18 cellular contexts compared by ENCODE assay signal in the genomic region with DNA sequence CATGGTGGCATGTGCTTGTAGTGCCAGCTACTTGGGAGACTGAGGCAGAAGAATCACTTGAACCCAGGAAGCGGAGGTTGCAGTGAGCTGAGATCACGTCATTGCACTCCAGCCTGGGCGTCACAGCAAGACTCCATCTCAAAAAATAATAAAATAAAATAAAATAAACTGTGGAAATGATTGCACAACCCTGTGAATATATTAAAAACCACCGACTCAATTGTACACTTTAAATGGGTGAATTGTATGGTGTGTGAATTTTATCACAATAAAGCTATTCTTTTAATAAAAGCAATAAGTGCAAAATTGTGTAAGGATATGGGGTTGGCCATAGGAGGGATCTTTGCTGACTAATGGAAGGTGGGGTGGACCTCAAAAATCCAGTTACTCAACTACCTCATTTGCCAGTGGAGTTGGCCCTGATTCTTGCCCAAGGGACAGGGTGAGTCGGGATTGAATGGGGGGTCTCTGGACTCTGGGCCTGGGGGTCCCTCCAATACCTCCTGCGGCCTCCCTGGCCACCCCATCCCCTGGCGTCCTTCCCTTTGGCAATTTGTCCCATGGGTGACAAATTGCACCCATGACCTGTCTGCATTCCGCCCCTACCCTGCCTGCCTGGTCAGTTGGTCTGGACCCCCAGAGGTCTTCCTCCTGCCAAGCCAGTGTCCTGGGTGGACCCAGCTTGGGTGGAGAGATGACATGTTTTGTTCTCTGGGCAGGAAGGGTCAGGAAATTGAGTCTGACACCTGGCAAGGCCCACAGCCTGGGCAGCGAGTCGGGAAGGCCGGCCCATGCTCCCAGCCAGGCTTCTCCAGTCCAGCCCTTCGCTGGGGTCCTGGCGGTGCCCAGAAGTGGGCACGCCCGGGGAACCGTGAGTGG.
DNase-seq lines count a peak whose midpoint lies in the region; TF ChIP-seq lines count a peak whose summit lies in the region.
"Had no signal": no experiment of that assay in that cellular context is flagged by ENCODE, and none has a peak within 500 bp of the region (broad histone marks: within the 10 kb centered on the region; RNA-seq: fewer than 3 reads in every experiment).

No MANE protein-coding gene starts in this region.

- H3K9ac ChIP-seq in GM23248 = no peak overlapping the region
- H3K9ac ChIP-seq in mammary epithelial cell (ENCODE audit: insufficient read depth, low read length) = no peak overlapping the region
- H3K9ac ChIP-seq: BLaER1 had no signal

- 0 out of 2 replicates have a peak, but pooled peaks cover 4% of the 10 kb centered on the region for H3F3A ChIP-seq in GM23248 (ENCODE audit: insufficient read depth)

- no peaks in the 10 kb centered on the region for H3K9me2 ChIP-seq in GM23248 (ENCODE audit: insufficient read depth)

- no peak overlapping the region for H2AFZ ChIP-seq in GM23248
- no peak overlapping the region for H2AFZ ChIP-seq in mammary epithelial cell (ENCODE audit: low read depth, low read length)

- no peak overlapping the region for H3K4me3 Mint-ChIP-seq in osteocyte (ENCODE audit: unreplicated experiment)
- H3K4me3 Mint-ChIP-seq: CD8-positive, alpha-beta T cell had no signal

- peaks cover 2% of the 10 kb centered on the region for H3K36me3 Mint-ChIP-seq in osteocyte (ENCODE audit: unreplicated experiment)
- H3K36me3 Mint-ChIP-seq: CD8-positive, alpha-beta T cell had no signal

- H3K4me1 ChIP-seq in GM23248 (ENCODE audit: insufficient read depth) (no peaks in the 10 kb centered on the region), mammary epithelial cell (ENCODE audit: insufficient read depth, low read length) (no peaks in the 10 kb centered on the region)
- H3K4me1 ChIP-seq: A549 had no signal

- CTCF ChIA-PET in mammary epithelial cell (lab: Charles Lee; ENCODE audit: low non-redundant PET) = no interaction called here

- H3K27me3 ChIP-seq in GM23248 (replicated peaks; ENCODE audit: insufficient read depth) = no peaks in the 10 kb centered on the region
- H3K27me3 ChIP-seq in mammary epithelial cell (ENCODE audit: insufficient read depth, low read length) = no peaks in the 10 kb centered on the region
- H3K27me3 ChIP-seq: BLaER1 had no signal

- H3K4me3 ChIP-seq in GM23248 (no peak overlapping the region), mammary epithelial cell (replicated peaks in 1 of 3; ENCODE audit: insufficient read depth in 1 of 3, low read depth in 2 of 3, low read length in 3 of 3) (no peak overlapping the region), fibroblast of mammary gland (ENCODE audit: control insufficient read depth, low read depth, low read length) (no peak overlapping the region)
- H3K4me3 ChIP-seq: A549, BLaER1 had no signal

- no peaks in the 10 kb centered on the region for H4K20me1 ChIP-seq in GM23248 (ENCODE audit: insufficient read depth)
- H4K20me1 ChIP-seq in mammary epithelial cell (ENCODE audit: insufficient read depth, low read length) = no peaks in the 10 kb centered on the region
- H4K20me1 ChIP-seq: BLaER1 had no signal

- H3K27me3 Mint-ChIP-seq in osteocyte (ENCODE audit: unreplicated experiment) = peaks cover under 1% of the 10 kb centered on the region

- intact Hi-C loops in mammary epithelial cell (cut with micrococcal nuclease) = no loop called here

- no peak overlapping the region for H3K27ac ChIP-seq in GM23248
- no peak overlapping the region for H3K27ac ChIP-seq in mammary epithelial cell (ENCODE audit: insufficient read depth, low read depth, low read length)
- H3K27ac ChIP-seq: A549, BLaER1 had no signal

- peaks cover 16% of the 10 kb centered on the region for H3K9me3 Mint-ChIP-seq in osteocyte (ENCODE audit: unreplicated experiment)

- H3K4me1 Mint-ChIP-seq in osteocyte (ENCODE audit: unreplicated experiment) = peaks cover under 1% of the 10 kb centered on the region

- H3K27ac Mint-ChIP-seq in osteocyte (ENCODE audit: unreplicated experiment) = no peak overlapping the region
- H3K27ac Mint-ChIP-seq: CD8-positive, alpha-beta T cell had no signal

- no peak overlapping the region for H3K4me2 ChIP-seq in GM23248 (ENCODE audit: unreplicated experiment)
- H3K4me2 ChIP-seq in mammary epithelial cell (ENCODE audit: insufficient read depth, low read depth, low read length) = no peak overlapping the region
- H3K4me2 ChIP-seq: A549, BLaER1 had no signal

- H3K79me2 ChIP-seq in GM23248 (ENCODE audit: insufficient read depth) = no peaks in the 10 kb centered on the region
- H3K79me2 ChIP-seq in mammary epithelial cell (ENCODE audit: insufficient read depth, low read length) = no peaks in the 10 kb centered on the region

- H3K36me3 ChIP-seq in GM23248 (ENCODE audit: low read depth) (no peaks in the 10 kb centered on the region), mammary epithelial cell (ENCODE audit: insufficient read depth, low read length) (no peaks in the 10 kb centered on the region)
- H3K36me3 ChIP-seq: BLaER1 had no signal

- no TSS peak for BruUV-seq in mammary epithelial cell (replicated peaks; lab: Mats Ljungman, UMichigan)

- H3K9me3 ChIP-seq in GM23248 (ENCODE audit: low read depth) (no peaks in the 10 kb centered on the region), mammary epithelial cell (replicated peaks; ENCODE audit: insufficient read depth, low read length) (peaks cover 8% of the 10 kb centered on the region)

- DNase-seq in GM23248 (peak; percentile 54), mammary epithelial cell (peak; percentile 34), fibroblast of mammary gland (ENCODE audit: low read depth) (peak; percentile 12), osteocyte (ENCODE audit: extremely low spot score, unreplicated experiment) (peak; percentile 83), HK-2 (ENCODE audit: unreplicated experiment) (no peak), superior temporal gyrus (ENCODE audit: extremely low spot score) (no peak), NCI-H1436 treated with DMSO at 0.1 percent for 48 hours (lab: John Stamatoyannopoulos, UW) (no peak), CD1c-positive myeloid dendritic cell (ENCODE audit: extremely low spot score) (no peak)
- DNase-seq: CD8-positive, alpha-beta T cell; NCI-H1417 treated with DMSO at 0.1 percent for 48 hours; NCI-H1930; NCI-H345; NCI-H524 treated with DMSO at 0.1 percent for 48 hours; PC-3; RPMI8226; SIG-M5 had no signal

- in situ Hi-C loops in GM23248 (cut with MboI) = no loop called here
- in situ Hi-C loops in mammary epithelial cell (cut with MboI; ENCODE audit: low sequenced_read_pairs in 2 of 2) = no loop called here

- WGBS in GM23248 (ENCODE audit: low coverage in 1 of 2, low lambda C conversion rate in 2 of 2, missing lambda C conversion rate in 2 of 2), 2 experiments = 86 to 89% methylated on average over 15 to 16 of the region's 16 CpGs
- WGBS in mammary epithelial cell (ENCODE audit: low coverage, missing lambda C conversion rate) = 86% methylated on average over 12 of the region's 16 CpGs

- dilution Hi-C loops in mammary epithelial cell (cut with HindIII; ENCODE audit: low sequenced_read_pairs) = loop anchor here (5.0 to 10.0 kb wide), 2 partner anchors 36 to 102 kb away; a partner anchor contains a TSS

- TF ChIP-seq CTCF in mammary epithelial cell (conservative IDR thresholded peaks at IDR 0.05 in 1 of 2, IDR thresholded peaks at IDR 0.05 in 1 of 2; ENCODE audit: extremely low read depth in 1 of 2, insufficient read depth in 1 of 2, low read depth in 1 of 2, low read length in 2 of 2) (no peak), fibroblast of mammary gland (conservative IDR thresholded peaks at IDR 0.05; ENCODE audit: control insufficient read depth, insufficient read depth, low read depth, low read length) (no peak), osteocyte (IDR thresholded peaks at IDR 0.05) (no peak)

Comparison
In these comparisons a context has a peak if more than half of its experiments do, and no peak if none do; other contexts are left out.
1. DNase-seq: peak in GM23248 (single experiment), mammary epithelial cell (single experiment), fibroblast of mammary gland (single experiment) and osteocyte (single experiment); none in HK-2 (single experiment), superior temporal gyrus (single experiment), NCI-H1436 treated with DMSO at 0.1 percent for 48 hours (single experiment) and CD1c-positive myeloid dendritic cell (single experiment).